16 cellular contexts compared by ENCODE assay signal in genomic region chr11:69530278-69531070, GRCh38. TPM values are rescaled to one million over a fixed set of nuclear protein-coding genes. Genes with fewer than 3 reads are reported as not detected.
DNase-seq lines count a peak whose midpoint lies in the region; ATAC-seq and TF ChIP-seq lines count a peak whose summit lies in the region.
"Had no signal": no experiment of that assay in that cellular context is flagged by ENCODE, and none has a peak within 500 bp of the region (broad histone marks: within the 10 kb centered on the region; RNA-seq: fewer than 3 reads in every experiment).

No MANE protein-coding gene starts in this region.

- peaks cover 19% of the 10 kb centered on the region for H3K27me3 Mint-ChIP-seq in dendritic cell treated with granulocyte-macrophage colony-stimulating factor and Interleukin-4, amounts not matched to agents 40 ng/mL and 50 ng/mL, for 4 days
- peaks cover 22% of the 10 kb centered on the region for H3K27me3 Mint-ChIP-seq in activated CD8-positive, alpha-beta T cell treated with anti-CD3 and anti-CD28 coated beads for 36 hours

- H4K91ac ChIP-seq in neuronal stem cell (ENCODE audit: low read depth, low read length, poor library complexity) = no peak overlapping the region

- H3K9me3 ChIP-seq in neuronal stem cell (replicated peaks in 1 of 2; ENCODE audit: control insufficient read depth in 2 of 2, insufficient read depth in 1 of 2, low read depth in 1 of 2, low read length in 2 of 2) = no peaks in the 10 kb centered on the region
- no peaks in the 10 kb centered on the region for H3K9me3 ChIP-seq in A673 (ENCODE audit: low read depth, low read length, poor library complexity, severe bottlenecking)

- H2AK5ac ChIP-seq in neuronal stem cell (ENCODE audit: low read depth, low read length) = peak overlapping the region; percentile 69

- POLR2A ChIA-PET in A673 (lab: Charles Lee; ENCODE audit: low non-redundant PET) = no interaction called here
- POLR2A ChIA-PET in activated CD8-positive, alpha-beta T cell treated with anti-CD3 and anti-CD28 coated beads for 36 hours (lab: Charles Lee) = no interaction called here

- H3K4me3 ChIP-seq in GM12865 (ENCODE audit: low read depth, low read length) (no peak overlapping the region), neuronal stem cell (ENCODE audit: low read length in 2 of 2) (no peak overlapping the region), A673 (ENCODE audit: low read depth, low read length, poor library complexity, severe bottlenecking) (no peak overlapping the region)

- peak overlapping the region; percentile 61 for H3K18ac ChIP-seq in neuronal stem cell (ENCODE audit: low read length)

- no peak overlapping the region for H4K8ac ChIP-seq in neuronal stem cell (ENCODE audit: low read depth, low read length)

- no CpG with 5 or more reads among the region's 19 CpGs for WGBS in neuronal stem cell (ENCODE audit: extremely low coverage in 2 of 2, insufficient read length in 2 of 2, insufficient replicate concordance in 1 of 2), 2 donors

- H3K4me1 ChIP-seq in neuronal stem cell (ENCODE audit: control insufficient read depth in 2 of 2, insufficient read depth in 1 of 2, low read depth in 1 of 2, low read length in 2 of 2) (no peaks in the 10 kb centered on the region), A673 (ENCODE audit: insufficient read depth, low read length, poor library complexity, severe bottlenecking) (no peaks in the 10 kb centered on the region)

- H3K36me3 ChIP-seq in neuronal stem cell (replicated peaks in 1 of 2; ENCODE audit: control insufficient read depth in 2 of 2, insufficient read depth in 2 of 2, low read length in 2 of 2) (no peaks in the 10 kb centered on the region), A673 (ENCODE audit: insufficient read depth, low read length, poor library complexity, severe bottlenecking) (no peaks in the 10 kb centered on the region)

- no peak for TF ChIP-seq CTCF in GM12865 (IDR thresholded peaks at IDR 0.05; ENCODE audit: insufficient read depth, low read depth, low read length, missing control alignments)
- no peak for TF ChIP-seq CTCF in A673 (conservative IDR thresholded peaks at IDR 0.05; ENCODE audit: low read depth, low read length)
- TF ChIP-seq CTCF in activated CD8-positive, alpha-beta T cell treated with anti-CD3 and anti-CD28 coated beads for 36 hours (IDR thresholded peaks at IDR 0.05) = no peak

- no peak overlapping the region for H3K27ac ChIP-seq in neuronal stem cell (replicated peaks; ENCODE audit: low read length)
- no peak overlapping the region for H3K27ac ChIP-seq in A673 (ENCODE audit: low read depth, low read length, poor library complexity, severe bottlenecking)

- intact Hi-C loops in dendritic cell treated with granulocyte-macrophage colony-stimulating factor and Interleukin-4, amounts not matched to agents 40 ng/mL and 50 ng/mL, for 4 days (cut with micrococcal nuclease) = loop anchor here (10.0 kb wide), 2 partner anchors 86 to 104 kb away; no protein-coding TSS in a partner anchor
- intact Hi-C loops in A673 (cut with micrococcal nuclease; ENCODE audit: unreplicated experiment) = no loop called here
- intact Hi-C loops in activated CD8-positive, alpha-beta T cell treated with anti-CD3 and anti-CD28 coated beads for 36 hours (cut with micrococcal nuclease) = no loop called here

- H3K27me3 ChIP-seq in neuronal stem cell (ENCODE audit: control insufficient read depth in 3 of 3, insufficient read depth in 3 of 3, low read depth in 1 of 3, low read length in 3 of 3) (no peaks in the 10 kb centered on the region), A673 (replicated peaks; ENCODE audit: insufficient read depth, low read depth, low read length, poor library complexity) (no peaks in the 10 kb centered on the region)

- peaks cover 23% of the 10 kb centered on the region for H3K4me1 Mint-ChIP-seq in dendritic cell treated with granulocyte-macrophage colony-stimulating factor and Interleukin-4, amounts not matched to agents 40 ng/mL and 50 ng/mL, for 4 days (ENCODE audit: low read depth)
- H3K4me1 Mint-ChIP-seq in activated CD8-positive, alpha-beta T cell treated with anti-CD3 and anti-CD28 coated beads for 36 hours (ENCODE audit: low read depth) = no peaks in the 10 kb centered on the region
- H3K4me1 Mint-ChIP-seq: immature natural killer cell had no signal

- H3K36me3 Mint-ChIP-seq in dendritic cell treated with granulocyte-macrophage colony-stimulating factor and Interleukin-4, amounts not matched to agents 40 ng/mL and 50 ng/mL, for 4 days (ENCODE audit: low read depth) = no peaks in the 10 kb centered on the region
- H3K36me3 Mint-ChIP-seq in activated CD8-positive, alpha-beta T cell treated with anti-CD3 and anti-CD28 coated beads for 36 hours (ENCODE audit: low read depth) = no peaks in the 10 kb centered on the region
- H3K36me3 Mint-ChIP-seq: immature natural killer cell, WTC11 had no signal

- H3K4ac ChIP-seq in neuronal stem cell (ENCODE audit: low read length) = no peak overlapping the region

- peak overlapping the region; percentile 78 for H3K14ac ChIP-seq in neuronal stem cell (ENCODE audit: low read length)

- H2BK12ac ChIP-seq in neuronal stem cell (ENCODE audit: low read length) = peak overlapping the region; percentile 76

- H2BK120ac ChIP-seq in neuronal stem cell (ENCODE audit: low read depth, low read length) = no peak overlapping the region

- H2AFZ ChIP-seq in neuronal stem cell (ENCODE audit: low read length) = no peak overlapping the region

- H3K4me3 Mint-ChIP-seq in dendritic cell treated with granulocyte-macrophage colony-stimulating factor and Interleukin-4, amounts not matched to agents 40 ng/mL and 50 ng/mL, for 4 days = peak overlapping the region; percentile 74
- no peak overlapping the region for H3K4me3 Mint-ChIP-seq in activated CD8-positive, alpha-beta T cell treated with anti-CD3 and anti-CD28 coated beads for 36 hours
- H3K4me3 Mint-ChIP-seq: CD4-positive, alpha-beta T cell; immature natural killer cell; WTC11 had no signal

- H3K9me3 Mint-ChIP-seq in dendritic cell treated with granulocyte-macrophage colony-stimulating factor and Interleukin-4, amounts not matched to agents 40 ng/mL and 50 ng/mL, for 4 days = no peaks in the 10 kb centered on the region
- H3K9me3 Mint-ChIP-seq in activated CD8-positive, alpha-beta T cell treated with anti-CD3 and anti-CD28 coated beads for 36 hours = no peaks in the 10 kb centered on the region
- H3K9me3 Mint-ChIP-seq: CD4-positive, alpha-beta T cell; WTC11 had no signal

- no peak overlapping the region for H3K4me2 ChIP-seq in neuronal stem cell (ENCODE audit: insufficient read depth, low read length, poor library complexity, severe bottlenecking)

- peak; percentile 9 for DNase-seq in GM12865 (ENCODE audit: low read depth)
- DNase-seq in NOMO-1 treated with dmso at 0.1 percent for 144 hours (lab: John Stamatoyannopoulos, UW; ENCODE audit: unreplicated experiment) = peak; percentile 81
- DNase-seq in neuronal stem cell (ENCODE audit: low spot score) = no peak
- no peak for DNase-seq in NCI-H82 (lab: John Stamatoyannopoulos, UW)
- no peak for DNase-seq in A673 (ENCODE audit: low spot score)
- DNase-seq in activated CD8-positive, alpha-beta T cell treated with anti-CD3 and anti-CD28 coated beads for 36 hours = no peak
- DNase-seq: activated T-cell treated with anti-CD3 and anti-CD28 coated beads, Interleukin-2, amount 50 U/mL, for 1 hour; amniotic stem cell; CD4-positive, alpha-beta T cell; foreskin fibroblast; immature natural killer cell; NCI-H2227 treated with DMSO at 0.1 percent for 48 hours had no signal

- peak overlapping the region; percentile 63 for H2BK5ac ChIP-seq in neuronal stem cell (ENCODE audit: low read length)

- H3K79me1 ChIP-seq in neuronal stem cell (ENCODE audit: low read depth, low read length) = no peaks in the 10 kb centered on the region

- CTCF ChIA-PET in A673 (lab: Charles Lee) = no interaction called here
- CTCF ChIA-PET in activated CD8-positive, alpha-beta T cell treated with anti-CD3 and anti-CD28 coated beads for 36 hours (lab: Charles Lee) = no interaction called here

- ATAC-seq in GM21515 (IDR thresholded peaks at IDR 0.05; ENCODE audit: unreplicated experiment) = no peak
- no peak for ATAC-seq in activated CD8-positive, alpha-beta T cell treated with anti-CD3 and anti-CD28 coated beads for 36 hours
- ATAC-seq: WTC11 had no signal

- peak overlapping the region; percentile 82 for H3K27ac Mint-ChIP-seq in dendritic cell treated with granulocyte-macrophage colony-stimulating factor and Interleukin-4, amounts not matched to agents 40 ng/mL and 50 ng/mL, for 4 days
- no peak overlapping the region for H3K27ac Mint-ChIP-seq in activated CD8-positive, alpha-beta T cell treated with anti-CD3 and anti-CD28 coated beads for 36 hours
- H3K27ac Mint-ChIP-seq: CD4-positive, alpha-beta T cell; immature natural killer cell; WTC11 had no signal

- H3K9ac ChIP-seq in neuronal stem cell (ENCODE audit: low read depth, low read length, poor library complexity) = no peak overlapping the region

- H2BK15ac ChIP-seq in neuronal stem cell (ENCODE audit: low read length) = no peak overlapping the region

- no TSS peak for BruUV-seq in A673 (replicated peaks; lab: Mats Ljungman, UMichigan)

- no peak overlapping the region for H3K23ac ChIP-seq in neuronal stem cell (ENCODE audit: low read depth, low read length, poor library complexity)

RNA-seq across cellular contexts. Expression of gene LINC01488, which starts 49.0 kb away (rescaled TPM):
- polyA plus RNA-seq in neuronal stem cell (2013, experiment 1 of 2) = 0.06 TPM
- polyA plus RNA-seq in neuronal stem cell (2013, experiment 2 of 2) = 0.01 TPM
- total RNA-seq in A673 (2021) = not detected in 2 replicates
- total RNA-seq in activated CD8-positive, alpha-beta T cell treated with anti-CD3 and anti-CD28 coated beads for 36 hours = not detected
- total RNA-seq: CD4-positive, alpha-beta T cell; RPMI7951; WTC11 had no signal
- polyA plus RNA-seq: immature natural killer cell had no signal

Comparison
In these comparisons a context has a peak if more than half of its experiments do, and no peak if none do; other contexts are left out.
1. DNase-seq: peak in GM12865 (single experiment) and NOMO-1 treated with dmso at 0.1 percent for 144 hours (single experiment); none in neuronal stem cell (single experiment), NCI-H82 (single experiment), A673 (single experiment) and activated CD8-positive, alpha-beta T cell treated with anti-CD3 and anti-CD28 coated beads for 36 hours (single experiment).